In the genomic region with DNA sequence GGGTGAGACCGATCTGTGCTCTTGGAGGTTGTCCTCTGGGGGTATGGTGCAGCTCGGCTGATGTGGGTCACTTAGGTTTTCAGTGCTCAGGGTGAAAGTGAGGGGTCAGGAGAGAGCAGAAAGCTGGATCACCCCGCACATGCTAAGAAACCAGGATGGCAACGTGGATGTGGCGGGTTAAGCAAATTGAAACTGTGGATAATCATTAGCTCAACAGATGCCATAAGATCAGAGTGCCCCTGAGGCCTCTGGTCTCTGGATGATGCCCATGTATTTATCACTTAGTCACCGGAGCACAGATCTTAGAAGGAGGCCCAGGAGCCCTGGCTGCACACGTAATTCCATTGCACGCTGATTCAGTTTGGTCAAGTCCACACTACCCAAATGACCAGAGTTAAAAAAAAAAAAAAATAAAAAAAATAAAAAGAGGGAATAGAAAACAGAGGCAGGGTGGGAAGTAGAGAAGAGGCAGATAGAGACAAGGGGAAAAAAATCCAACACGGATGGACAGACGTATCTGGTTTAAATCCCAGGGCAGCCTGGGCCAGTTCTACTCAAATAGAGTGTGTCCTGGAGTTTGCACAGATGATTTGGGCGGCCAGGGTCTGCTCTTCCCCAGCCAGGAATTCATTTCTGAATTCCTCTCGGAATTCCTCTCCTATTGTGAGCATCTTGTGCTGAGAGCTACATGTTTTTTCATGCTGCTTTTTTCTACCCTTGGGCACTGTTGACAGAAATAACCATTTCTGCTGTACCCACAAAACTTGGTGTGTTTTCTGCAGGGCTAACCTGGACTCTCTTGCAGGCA, we compare ENCODE assay signal across 1 cellular context.
TF ChIP-seq lines count a peak whose summit lies in the region.

No MANE protein-coding gene starts in this region.

TF ChIP-seq in HepG2, 621 proteins besides CTCF, POLR2A, EP300 and RAD21 (continued from another document and continues in another):
- TF ChIP-seq, protein P1, sequence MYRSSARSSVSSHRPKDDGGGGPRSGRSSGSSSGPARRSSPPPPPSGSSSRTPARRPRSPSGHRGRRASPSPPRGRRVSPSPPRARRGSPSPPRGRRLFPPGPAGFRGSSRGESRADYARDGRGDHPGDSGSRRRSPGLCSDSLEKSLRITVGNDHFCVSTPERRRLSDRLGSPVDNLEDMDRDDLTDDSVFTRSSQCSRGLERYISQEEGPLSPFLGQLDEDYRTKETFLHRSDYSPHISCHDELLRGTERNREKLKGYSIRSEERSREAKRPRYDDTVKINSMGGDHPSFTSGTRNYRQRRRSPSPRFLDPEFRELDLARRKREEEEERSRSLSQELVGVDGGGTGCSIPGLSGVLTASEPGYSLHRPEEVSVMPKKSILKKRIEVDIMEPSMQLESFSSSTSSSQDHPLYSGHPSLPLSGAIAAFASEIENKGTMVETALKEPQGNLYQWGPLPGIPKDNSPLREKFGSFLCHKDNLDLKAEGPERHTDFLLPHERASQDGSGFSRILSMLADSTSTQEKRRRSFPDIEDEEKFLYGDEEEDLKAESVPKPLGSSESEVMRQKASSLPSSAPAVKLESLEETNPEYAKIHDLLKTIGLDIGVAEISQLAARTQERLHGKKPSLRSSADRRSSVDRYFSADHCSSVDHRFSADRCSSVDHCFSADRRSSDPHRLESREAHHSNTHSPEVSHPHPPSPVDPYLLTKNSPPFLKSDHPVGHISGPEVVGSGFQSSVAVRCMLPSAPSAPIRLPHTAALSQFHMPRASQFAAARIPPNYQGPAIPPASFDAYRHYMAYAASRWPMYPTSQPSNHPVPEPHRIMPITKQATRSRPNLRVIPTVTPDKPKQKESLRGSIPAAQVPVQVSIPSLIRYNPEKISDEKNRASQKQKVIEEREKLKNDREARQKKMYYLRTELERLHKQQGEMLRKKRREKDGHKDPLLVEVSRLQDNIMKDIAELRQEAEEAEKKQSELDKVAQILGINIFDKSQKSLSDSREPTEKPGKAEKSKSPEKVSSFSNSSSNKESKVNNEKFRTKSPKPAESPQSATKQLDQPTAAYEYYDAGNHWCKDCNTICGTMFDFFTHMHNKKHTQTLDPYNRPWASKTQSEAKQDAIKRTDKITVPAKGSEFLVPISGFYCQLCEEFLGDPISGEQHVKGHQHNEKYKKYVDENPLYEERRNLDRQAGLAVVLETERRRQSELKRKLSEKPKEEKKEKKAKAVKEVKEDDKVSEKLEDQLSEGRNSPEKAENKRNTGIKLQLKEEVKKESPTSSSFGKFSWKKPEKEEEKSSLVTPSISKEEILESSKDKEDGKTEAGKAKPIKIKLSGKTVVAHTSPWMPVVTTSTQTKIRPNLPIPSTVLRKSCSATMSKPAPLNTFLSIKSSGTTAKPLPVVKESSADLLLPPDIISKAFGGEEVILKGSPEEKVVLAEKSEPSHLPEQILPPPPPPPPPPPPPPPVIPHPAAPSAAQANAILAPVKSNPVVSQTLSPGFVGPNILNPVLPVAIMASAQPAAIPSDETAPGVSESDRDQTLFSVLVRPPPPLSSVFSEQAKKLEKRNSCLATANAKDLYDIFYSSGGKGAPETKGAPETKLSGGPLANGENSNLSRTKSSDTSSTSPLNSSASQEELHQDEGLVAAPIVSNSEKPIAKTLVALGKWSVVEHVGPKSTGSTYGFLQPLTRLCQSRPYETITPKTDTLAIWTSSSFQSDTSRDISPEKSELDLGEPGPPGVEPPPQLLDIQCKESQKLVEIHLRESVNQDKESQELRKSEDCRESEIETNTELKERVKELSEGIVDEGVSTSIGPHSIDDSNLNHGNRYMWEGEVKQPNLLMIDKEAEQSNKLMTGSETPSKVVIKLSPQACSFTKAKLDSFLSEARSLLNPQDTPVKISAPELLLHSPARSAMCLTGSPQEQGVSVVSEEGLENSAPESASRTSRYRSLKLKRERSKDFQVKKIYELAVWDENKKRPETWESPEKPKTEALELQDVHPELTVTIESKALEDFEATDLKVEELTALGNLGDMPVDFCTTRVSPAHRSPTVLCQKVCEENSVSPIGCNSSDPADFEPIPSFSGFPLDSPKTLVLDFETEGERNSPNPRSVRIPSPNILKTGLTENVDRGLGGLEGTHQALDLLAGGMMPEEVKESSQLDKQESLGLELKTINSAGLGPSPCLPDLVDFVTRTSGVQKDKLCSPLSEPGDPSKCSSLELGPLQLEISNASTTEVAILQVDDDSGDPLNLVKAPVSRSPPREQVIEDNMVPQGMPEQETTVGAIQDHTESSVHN (CRISPR knock-in tag; IDR thresholded peaks at IDR 0.05), result no peak
- TF ChIP-seq MIXL1 (CRISPR knock-in tag; IDR thresholded peaks at IDR 0.05) (peak; percentile 47; the same call in 1 of the 2 replicates), ZNF24 (IDR thresholded peaks at IDR 0.05) (no peak), ZNF569 (CRISPR knock-in tag; IDR thresholded peaks at IDR 0.05; ENCODE audit: borderline replicate concordance) (no peak), ATM (IDR thresholded peaks at IDR 0.05; ENCODE audit: borderline replicate concordance) (no peak), RXRA (CRISPR knock-in tag; IDR thresholded peaks at IDR 0.05) (peak; percentile 72; the same call in 1 of the 2 replicates), ETV6 (CRISPR knock-in tag; conservative IDR thresholded peaks at IDR 0.05) (no peak), ZNF383 (CRISPR knock-in tag; IDR thresholded peaks at IDR 0.05; ENCODE audit: borderline replicate concordance) (no peak), SRF (IDR thresholded peaks at IDR 0.05; ENCODE audit: low read depth, low read length) (no peak), TEAD3 (CRISPR knock-in tag; optimal IDR thresholded peaks at IDR 0.05; ENCODE audit: borderline replicate concordance) (peak; percentile 56), KAT2B (IDR thresholded peaks at IDR 0.05; ENCODE audit: borderline replicate concordance, low read depth, low read length) (no peak), RXRB (CRISPR knock-in tag; IDR thresholded peaks at IDR 0.05; ENCODE audit: borderline replicate concordance) (peak; percentile 62; the same call in 1 of the 2 replicates), YEATS2 (CRISPR knock-in tag; IDR thresholded peaks at IDR 0.05; ENCODE audit: borderline replicate concordance) (no peak), SSRP1 (CRISPR knock-in tag; IDR thresholded peaks at IDR 0.05) (no peak), XRCC5 (optimal IDR thresholded peaks at IDR 0.05; ENCODE audit: low read length) (peak; percentile 77), CC2D1A (CRISPR knock-in tag; IDR thresholded peaks at IDR 0.05) (no peak), MAZ (IDR thresholded peaks at IDR 0.05; ENCODE audit: borderline replicate concordance, low read depth, low read length) (no peak), MAZ (CRISPR knock-in tag; IDR thresholded peaks at IDR 0.05; ENCODE audit: low read depth) (no peak), ZBTB42 (CRISPR knock-in tag; IDR thresholded peaks at IDR 0.05) (no peak), ATF7-NPFF (CRISPR knock-in tag; IDR thresholded peaks at IDR 0.05; ENCODE audit: low read depth) (no peak), ZNF841 (CRISPR knock-in tag; IDR thresholded peaks at IDR 0.05; ENCODE audit: borderline replicate concordance) (no peak), CAMTA2 (CRISPR knock-in tag; IDR thresholded peaks at IDR 0.05; ENCODE audit: borderline replicate concordance) (no peak), NFKBIZ (CRISPR knock-in tag; IDR thresholded peaks at IDR 0.05) (no peak; the same call in 1 of the 2 replicates)
- TF ChIP-seq, protein P2, sequence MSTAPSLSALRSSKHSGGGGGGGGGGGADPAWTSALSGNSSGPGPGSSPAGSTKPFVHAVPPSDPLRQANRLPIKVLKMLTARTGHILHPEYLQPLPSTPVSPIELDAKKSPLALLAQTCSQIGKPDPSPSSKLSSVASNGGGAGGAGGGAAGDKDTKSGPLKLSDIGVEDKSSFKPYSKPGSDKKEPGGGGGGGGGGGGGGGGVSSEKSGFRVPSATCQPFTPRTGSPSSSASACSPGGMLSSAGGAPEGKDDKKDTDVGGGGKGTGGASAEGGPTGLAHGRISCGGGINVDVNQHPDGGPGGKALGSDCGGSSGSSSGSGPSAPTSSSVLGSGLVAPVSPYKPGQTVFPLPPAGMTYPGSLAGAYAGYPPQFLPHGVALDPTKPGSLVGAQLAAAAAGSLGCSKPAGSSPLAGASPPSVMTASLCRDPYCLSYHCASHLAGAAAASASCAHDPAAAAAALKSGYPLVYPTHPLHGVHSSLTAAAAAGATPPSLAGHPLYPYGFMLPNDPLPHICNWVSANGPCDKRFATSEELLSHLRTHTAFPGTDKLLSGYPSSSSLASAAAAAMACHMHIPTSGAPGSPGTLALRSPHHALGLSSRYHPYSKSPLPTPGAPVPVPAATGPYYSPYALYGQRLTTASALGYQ (CRISPR knock-in tag; IDR thresholded peaks at IDR 0.05), result no peak
- TF ChIP-seq, protein P3, sequence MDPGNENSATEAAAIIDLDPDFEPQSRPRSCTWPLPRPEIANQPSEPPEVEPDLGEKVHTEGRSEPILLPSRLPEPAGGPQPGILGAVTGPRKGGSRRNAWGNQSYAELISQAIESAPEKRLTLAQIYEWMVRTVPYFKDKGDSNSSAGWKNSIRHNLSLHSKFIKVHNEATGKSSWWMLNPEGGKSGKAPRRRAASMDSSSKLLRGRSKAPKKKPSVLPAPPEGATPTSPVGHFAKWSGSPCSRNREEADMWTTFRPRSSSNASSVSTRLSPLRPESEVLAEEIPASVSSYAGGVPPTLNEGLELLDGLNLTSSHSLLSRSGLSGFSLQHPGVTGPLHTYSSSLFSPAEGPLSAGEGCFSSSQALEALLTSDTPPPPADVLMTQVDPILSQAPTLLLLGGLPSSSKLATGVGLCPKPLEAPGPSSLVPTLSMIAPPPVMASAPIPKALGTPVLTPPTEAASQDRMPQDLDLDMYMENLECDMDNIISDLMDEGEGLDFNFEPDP (CRISPR knock-in tag; conservative IDR thresholded peaks at IDR 0.05), result no peak
- TF ChIP-seq, protein P4, sequence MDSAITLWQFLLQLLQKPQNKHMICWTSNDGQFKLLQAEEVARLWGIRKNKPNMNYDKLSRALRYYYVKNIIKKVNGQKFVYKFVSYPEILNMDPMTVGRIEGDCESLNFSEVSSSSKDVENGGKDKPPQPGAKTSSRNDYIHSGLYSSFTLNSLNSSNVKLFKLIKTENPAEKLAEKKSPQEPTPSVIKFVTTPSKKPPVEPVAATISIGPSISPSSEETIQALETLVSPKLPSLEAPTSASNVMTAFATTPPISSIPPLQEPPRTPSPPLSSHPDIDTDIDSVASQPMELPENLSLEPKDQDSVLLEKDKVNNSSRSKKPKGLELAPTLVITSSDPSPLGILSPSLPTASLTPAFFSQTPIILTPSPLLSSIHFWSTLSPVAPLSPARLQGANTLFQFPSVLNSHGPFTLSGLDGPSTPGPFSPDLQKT (CRISPR knock-in tag; IDR thresholded peaks at IDR 0.05; ENCODE audit: borderline replicate concordance), result no peak
- TF ChIP-seq, protein P5, sequence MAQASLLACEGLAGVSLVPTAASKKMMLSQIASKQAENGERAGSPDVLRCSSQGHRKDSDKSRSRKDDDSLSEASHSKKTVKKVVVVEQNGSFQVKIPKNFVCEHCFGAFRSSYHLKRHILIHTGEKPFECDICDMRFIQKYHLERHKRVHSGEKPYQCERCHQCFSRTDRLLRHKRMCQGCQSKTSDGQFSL (CRISPR knock-in tag; IDR thresholded peaks at IDR 0.05), result no peak
- TF ChIP-seq, protein P6, sequence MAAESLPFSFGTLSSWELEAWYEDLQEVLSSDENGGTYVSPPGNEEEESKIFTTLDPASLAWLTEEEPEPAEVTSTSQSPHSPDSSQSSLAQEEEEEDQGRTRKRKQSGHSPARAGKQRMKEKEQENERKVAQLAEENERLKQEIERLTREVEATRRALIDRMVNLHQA (CRISPR knock-in tag; IDR thresholded peaks at IDR 0.05), result no peak
- TF ChIP-seq, protein P7, sequence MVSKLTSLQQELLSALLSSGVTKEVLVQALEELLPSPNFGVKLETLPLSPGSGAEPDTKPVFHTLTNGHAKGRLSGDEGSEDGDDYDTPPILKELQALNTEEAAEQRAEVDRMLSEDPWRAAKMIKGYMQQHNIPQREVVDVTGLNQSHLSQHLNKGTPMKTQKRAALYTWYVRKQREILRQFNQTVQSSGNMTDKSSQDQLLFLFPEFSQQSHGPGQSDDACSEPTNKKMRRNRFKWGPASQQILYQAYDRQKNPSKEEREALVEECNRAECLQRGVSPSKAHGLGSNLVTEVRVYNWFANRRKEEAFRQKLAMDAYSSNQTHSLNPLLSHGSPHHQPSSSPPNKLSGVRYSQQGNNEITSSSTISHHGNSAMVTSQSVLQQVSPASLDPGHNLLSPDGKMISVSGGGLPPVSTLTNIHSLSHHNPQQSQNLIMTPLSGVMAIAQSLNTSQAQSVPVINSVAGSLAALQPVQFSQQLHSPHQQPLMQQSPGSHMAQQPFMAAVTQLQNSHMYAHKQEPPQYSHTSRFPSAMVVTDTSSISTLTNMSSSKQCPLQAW (CRISPR knock-in tag; IDR thresholded peaks at IDR 0.05), result peak; percentile 90
- TF ChIP-seq, protein P8, sequence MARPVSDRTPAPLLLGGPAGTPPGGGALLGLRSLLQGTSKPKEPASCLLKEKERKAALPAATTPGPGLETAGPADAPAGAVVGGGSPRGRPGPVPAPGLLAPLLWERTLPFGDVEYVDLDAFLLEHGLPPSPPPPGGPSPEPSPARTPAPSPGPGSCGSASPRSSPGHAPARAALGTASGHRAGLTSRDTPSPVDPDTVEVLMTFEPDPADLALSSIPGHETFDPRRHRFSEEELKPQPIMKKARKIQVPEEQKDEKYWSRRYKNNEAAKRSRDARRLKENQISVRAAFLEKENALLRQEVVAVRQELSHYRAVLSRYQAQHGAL (CRISPR knock-in tag; IDR thresholded peaks at IDR 0.05; ENCODE audit: not compliant biosample characterization), result no peak
- TF ChIP-seq, protein P9, sequence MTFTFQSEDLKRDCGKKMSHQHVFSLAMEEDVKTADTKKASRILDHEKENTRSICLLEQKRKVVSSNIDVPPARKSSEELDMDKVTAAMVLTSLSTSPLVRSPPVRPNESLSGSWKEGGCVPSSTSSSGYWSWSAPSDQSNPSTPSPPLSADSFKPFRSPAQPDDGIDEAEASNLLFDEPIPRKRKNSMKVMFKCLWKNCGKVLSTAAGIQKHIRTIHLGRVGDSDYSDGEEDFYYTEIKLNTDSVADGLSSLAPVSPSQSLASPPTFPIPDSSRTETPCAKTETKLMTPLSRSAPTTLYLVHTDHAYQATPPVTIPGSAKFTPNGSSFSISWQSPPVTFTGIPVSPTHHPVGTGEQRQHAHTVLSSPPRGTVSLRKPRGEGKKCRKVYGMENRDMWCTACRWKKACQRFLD (CRISPR knock-in tag; IDR thresholded peaks at IDR 0.05; ENCODE audit: borderline replicate concordance), result no peak
- TF ChIP-seq, protein P10, sequence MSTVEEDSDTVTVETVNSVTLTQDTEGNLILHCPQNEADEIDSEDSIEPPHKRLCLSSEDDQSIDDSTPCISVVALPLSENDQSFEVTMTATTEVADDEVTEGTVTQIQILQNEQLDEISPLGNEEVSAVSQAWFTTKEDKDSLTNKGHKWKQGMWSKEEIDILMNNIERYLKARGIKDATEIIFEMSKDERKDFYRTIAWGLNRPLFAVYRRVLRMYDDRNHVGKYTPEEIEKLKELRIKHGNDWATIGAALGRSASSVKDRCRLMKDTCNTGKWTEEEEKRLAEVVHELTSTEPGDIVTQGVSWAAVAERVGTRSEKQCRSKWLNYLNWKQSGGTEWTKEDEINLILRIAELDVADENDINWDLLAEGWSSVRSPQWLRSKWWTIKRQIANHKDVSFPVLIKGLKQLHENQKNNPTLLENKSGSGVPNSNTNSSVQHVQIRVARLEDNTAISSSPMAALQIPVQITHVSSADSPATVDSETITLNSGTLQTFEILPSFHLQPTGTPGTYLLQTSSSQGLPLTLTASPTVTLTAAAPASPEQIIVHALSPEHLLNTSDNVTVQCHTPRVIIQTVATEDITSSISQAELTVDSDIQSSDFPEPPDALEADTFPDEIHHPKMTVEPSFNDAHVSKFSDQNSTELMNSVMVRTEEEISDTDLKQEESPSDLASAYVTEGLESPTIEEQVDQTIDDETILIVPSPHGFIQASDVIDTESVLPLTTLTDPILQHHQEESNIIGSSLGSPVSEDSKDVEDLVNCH (CRISPR knock-in tag; IDR thresholded peaks at IDR 0.05), result no peak
